ENCODE assay signal across 8 cellular contexts in genomic region chr4:69881173-69881773, GRCh38. TPM values are rescaled to one million over a fixed set of nuclear protein-coding genes. Genes with fewer than 3 reads are reported as not detected.
A peak's percentile ranks its signal among the peaks of the same experiment; 100 is the strongest.
DNase-seq lines count a peak whose midpoint lies in the region; ATAC-seq and TF ChIP-seq lines count a peak whose summit lies in the region.

No MANE protein-coding gene starts in this region.

- no peaks in the 10 kb centered on the region for H3K27me3 ChIP-seq in smooth muscle cell (ENCODE audit: low read depth)

- H3K27me3 Mint-ChIP-seq in activated T-helper 17 cell treated with anti-CD3 and anti-CD28 coated beads, Interleukin-2, amount 50 U/mL, for 72 hours, result no peaks in the 10 kb centered on the region
- H3K27me3 Mint-ChIP-seq in glutamatergic neuron (ENCODE audit: unreplicated experiment), result no peaks in the 10 kb centered on the region

- no peaks in the 10 kb centered on the region for H3K9me3 ChIP-seq in smooth muscle cell (replicated peaks; ENCODE audit: low read depth)

- no peak overlapping the region for H3K27ac Mint-ChIP-seq in activated T-helper 17 cell treated with anti-CD3 and anti-CD28 coated beads, Interleukin-2, amount 50 U/mL, for 72 hours
- H3K27ac Mint-ChIP-seq in glutamatergic neuron (ENCODE audit: unreplicated experiment), result no peak overlapping the region

- ATAC-seq in HG02642 (IDR thresholded peaks at IDR 0.05; ENCODE audit: poor library complexity, unreplicated experiment), result peak; percentile 81
- peak; percentile 38 for ATAC-seq in activated T-helper 17 cell treated with anti-CD3 and anti-CD28 coated beads, Interleukin-2, amount 50 U/mL, for 72 hours (replicated peaks)

- DNase-seq in Ammon's horn (ENCODE audit: low spot score), result peak; percentile 58
- peak; percentile 8 for DNase-seq in NCI-H1694 (lab: John Stamatoyannopoulos, UW)
- DNase-seq in glutamatergic neuron, result no peak
- no peak for DNase-seq in smooth muscle cell (lab: John Stamatoyannopoulos, UW; ENCODE audit: unreplicated experiment)
- DNase-seq in NCI-H2227 (lab: John Stamatoyannopoulos, UW; ENCODE audit: unreplicated experiment), result no peak

- H3K27ac ChIP-seq in smooth muscle cell (ENCODE audit: low read depth), result no peak overlapping the region

- H3K36me3 ChIP-seq in smooth muscle cell (ENCODE audit: low read depth), result no peaks in the 10 kb centered on the region

- no peak overlapping the region for H2AFZ ChIP-seq in smooth muscle cell (ENCODE audit: low read depth)

- H3K36me3 Mint-ChIP-seq in activated T-helper 17 cell treated with anti-CD3 and anti-CD28 coated beads, Interleukin-2, amount 50 U/mL, for 72 hours (ENCODE audit: low read depth), result no peaks in the 10 kb centered on the region
- H3K36me3 Mint-ChIP-seq in glutamatergic neuron (ENCODE audit: unreplicated experiment), result peaks cover 3% of the 10 kb centered on the region

- H3K4me3 ChIP-seq in GM12875 (ENCODE audit: low read depth, low read length) (no peak overlapping the region), smooth muscle cell (no peak overlapping the region)

- H3K9ac ChIP-seq in smooth muscle cell (ENCODE audit: low read depth), result no peak overlapping the region

- H3K79me2 ChIP-seq in smooth muscle cell (ENCODE audit: low read depth), result no peaks in the 10 kb centered on the region

- no peak overlapping the region for H3K4me3 Mint-ChIP-seq in activated T-helper 17 cell treated with anti-CD3 and anti-CD28 coated beads, Interleukin-2, amount 50 U/mL, for 72 hours
- no peak overlapping the region for H3K4me3 Mint-ChIP-seq in glutamatergic neuron (ENCODE audit: unreplicated experiment)

- H3F3A ChIP-seq in smooth muscle cell (ENCODE audit: low read depth), result no peaks in the 10 kb centered on the region

- H3K9me3 Mint-ChIP-seq in activated T-helper 17 cell treated with anti-CD3 and anti-CD28 coated beads, Interleukin-2, amount 50 U/mL, for 72 hours, result no peaks in the 10 kb centered on the region
- peaks cover 5% of the 10 kb centered on the region for H3K9me3 Mint-ChIP-seq in glutamatergic neuron (ENCODE audit: unreplicated experiment)

- H3K4me1 ChIP-seq in smooth muscle cell (ENCODE audit: low read depth), result no peaks in the 10 kb centered on the region

- H3K4me1 Mint-ChIP-seq in activated T-helper 17 cell treated with anti-CD3 and anti-CD28 coated beads, Interleukin-2, amount 50 U/mL, for 72 hours, result no peaks in the 10 kb centered on the region
- no peaks in the 10 kb centered on the region for H3K4me1 Mint-ChIP-seq in glutamatergic neuron (ENCODE audit: low read depth, unreplicated experiment)

- no peak overlapping the region for H3K4me2 ChIP-seq in smooth muscle cell

- H4K20me1 ChIP-seq in smooth muscle cell (ENCODE audit: low read depth), result no peaks in the 10 kb centered on the region

- TF ChIP-seq CTCF in GM12875 (IDR thresholded peaks at IDR 0.05; ENCODE audit: borderline replicate concordance, insufficient read depth, low read depth, low read length) (peak; percentile 63; the same call in 1 of the 2 replicates), glutamatergic neuron (IDR thresholded peaks at IDR 0.05; ENCODE audit: partially characterized antibody, unreplicated experiment) (peak; percentile 67), smooth muscle cell (IDR thresholded peaks at IDR 0.05; ENCODE audit: borderline replicate concordance, insufficient read depth, poor library complexity, severe bottlenecking) (peak; percentile 85)

RNA-seq across cellular contexts. Expression of gene SULT1E1, which starts 21.3 kb away (rescaled TPM):
- total RNA-seq in activated T-helper 17 cell treated with anti-CD3 and anti-CD28 coated beads, Interleukin-2, amount 50 U/mL, for 72 hours, result not detected
- not detected for total RNA-seq in glutamatergic neuron (ENCODE audit: unreplicated experiment)
- not detected in 2 replicates for total RNA-seq in smooth muscle cell
- not detected in 2 replicates for polyA plus RNA-seq in smooth muscle cell

RNA-seq across cellular contexts. Expression of gene CSN1S1, which starts 49.6 kb away (rescaled TPM):
- total RNA-seq in activated T-helper 17 cell treated with anti-CD3 and anti-CD28 coated beads, Interleukin-2, amount 50 U/mL, for 72 hours, result not detected
- total RNA-seq in glutamatergic neuron (ENCODE audit: unreplicated experiment) (not detected), smooth muscle cell (not detected in 2 replicates)
- polyA plus RNA-seq in smooth muscle cell, result not detected in 2 replicates

Comparison
In these comparisons a context has a peak if more than half of its experiments do, and no peak if none do; other contexts are left out.
1. DNase-seq: peak in Ammon's horn (single experiment) and NCI-H1694 (single experiment); none in glutamatergic neuron (single experiment), smooth muscle cell (single experiment) and NCI-H2227 (single experiment).
2. Peak in every context shown above with its lines, with median percentiles within 50 percentile points of each other: CTCF ChIP-seq.